In genomic region chr6:46651006-46651405, GRCh38 we compare ENCODE assay signal across 1 cellular context.
TF ChIP-seq lines count a peak whose summit lies in the region.

No MANE protein-coding gene starts in this region.

TF ChIP-seq in H1, 55 proteins besides CTCF, POLR2A, EP300 and RAD21:
- no peak for TF ChIP-seq HDAC2 (IDR thresholded peaks at IDR 0.05; ENCODE audit: borderline replicate concordance in 1 of 2, low read depth in 2 of 2, low read length in 2 of 2)
- TF ChIP-seq CHD2 (IDR thresholded peaks at IDR 0.05; ENCODE audit: low read length) = no peak
- TF ChIP-seq ASH2L (IDR thresholded peaks at IDR 0.05; ENCODE audit: low read length) = no peak
- TF ChIP-seq CREB1 (IDR thresholded peaks at IDR 0.05) = no peak
- no peak for TF ChIP-seq ATF3 (IDR thresholded peaks at IDR 0.05; ENCODE audit: insufficient read depth, low read depth, low read length)
- no peak for TF ChIP-seq RFX5 (IDR thresholded peaks at IDR 0.05; ENCODE audit: borderline replicate concordance, low read depth, low read length)
- TF ChIP-seq EZH2 (IDR thresholded peaks at IDR 0.05; ENCODE audit: low read depth, low read length, severe bottlenecking) = no peak
- TF ChIP-seq ZNF274 (IDR thresholded peaks at IDR 0.05; ENCODE audit: borderline replicate concordance, extremely low read depth, low read length) = no peak
- TF ChIP-seq POU5F1 (IDR thresholded peaks at IDR 0.05; ENCODE audit: low read depth, low read length) = no peak
- no peak for TF ChIP-seq TAF7 (optimal IDR thresholded peaks at IDR 0.05; ENCODE audit: borderline replicate concordance, low read depth, low read length)
- no peak for TF ChIP-seq CHD1 (IDR thresholded peaks at IDR 0.05; ENCODE audit: low read depth, low read length)
- no peak for TF ChIP-seq CHD7 (IDR thresholded peaks at IDR 0.05; ENCODE audit: insufficient replicate concordance, low read length)
- TF ChIP-seq KDM4A (IDR thresholded peaks at IDR 0.05; ENCODE audit: low read depth, low read length, severe bottlenecking) = no peak
